ENCODE assay signal across 6 cellular contexts in the genomic region with DNA sequence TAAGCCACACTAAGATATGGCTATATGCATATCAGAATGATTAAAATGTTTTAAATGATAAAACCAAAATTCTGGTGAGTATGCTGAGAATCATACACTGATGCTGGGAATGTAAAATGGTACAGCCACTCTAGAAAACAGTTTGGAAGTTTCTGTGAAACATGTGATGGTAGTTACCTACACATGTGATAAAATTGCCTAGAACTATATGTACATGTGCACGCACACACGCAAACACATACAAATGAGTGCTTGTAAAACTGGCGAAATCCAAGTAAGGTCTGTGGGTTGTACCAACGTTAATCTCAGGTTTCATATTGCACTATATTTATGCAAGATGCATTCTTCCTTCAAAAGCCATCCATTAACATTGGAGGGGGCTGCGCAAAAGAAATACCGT.
"Had no signal": no experiment of that assay in that cellular context is flagged by ENCODE, and none has a peak within 500 bp of the region (broad histone marks: within the 10 kb centered on the region; RNA-seq: fewer than 3 reads in every experiment).

No MANE protein-coding gene starts in this region.

- H3K4me3 Mint-ChIP-seq: IgD-negative memory B cell had no signal

- H3K4me3 ChIP-seq: K562 had no signal

- H3K4me1 Mint-ChIP-seq: IgD-negative memory B cell had no signal

- H3K27ac ChIP-seq: HL-60 had no signal

- FAIRE-seq: HTR-8/SVneo, K562 had no signal

- ATAC-seq: K562 had no signal

- H3K27ac Mint-ChIP-seq: IgD-negative memory B cell had no signal

- H3K36me3 Mint-ChIP-seq: IgD-negative memory B cell had no signal

- DNase-seq: IMR-90, KBM-7 had no signal
